ENCODE assay signal across 1 cellular context in genomic region chr9:137490532-137491186, GRCh38.
A peak's percentile ranks its signal among the peaks of the same experiment; 100 is the strongest.
TF ChIP-seq lines count a peak whose summit lies in the region.

No MANE protein-coding gene starts in this region.

TF ChIP-seq in K562, 482 proteins besides CTCF, POLR2A, EP300 and RAD21 (continued from another document):
- no peak for TF ChIP-seq CHD7 (IDR thresholded peaks at IDR 0.05; ENCODE audit: low read depth, low read length)
- 0 out of 2 replicates have a peak, but pooled peaks have one; percentile 11 for TF ChIP-seq VEZF1 (CRISPR knock-in tag; IDR thresholded peaks at IDR 0.05)
- TF ChIP-seq ZBTB43 (CRISPR knock-in tag; IDR thresholded peaks at IDR 0.05): no peak
- TF ChIP-seq PHF20 (IDR thresholded peaks at IDR 0.05; ENCODE audit: partially characterized antibody): no peak
- TF ChIP-seq ZSCAN32 (CRISPR knock-in tag; IDR thresholded peaks at IDR 0.05): no peak
- TF ChIP-seq ZNF589 (CRISPR knock-in tag; IDR thresholded peaks at IDR 0.05; ENCODE audit: low read depth): 0 out of 2 replicates have a peak, but pooled peaks have one; percentile 59
- no peak for TF ChIP-seq CREB3 (tag; conservative IDR thresholded peaks at IDR 0.05; ENCODE audit: low read depth)
- TF ChIP-seq KDM2B (CRISPR knock-in tag; IDR thresholded peaks at IDR 0.05): no peak
- no peak for TF ChIP-seq EP400 (IDR thresholded peaks at IDR 0.05)
